Comparison of ENCODE assay signal across 21 cellular contexts in genomic region chr2:241908686-241909420, GRCh38. TPM values are rescaled to one million over a fixed set of nuclear protein-coding genes. Genes with fewer than 3 reads are reported as not detected.
DNase-seq lines count a peak whose midpoint lies in the region; ATAC-seq, FAIRE-seq and TF ChIP-seq lines count a peak whose summit lies in the region.
"Had no signal": no experiment of that assay in that cellular context is flagged by ENCODE, and none has a peak within 500 bp of the region (broad histone marks: within the 10 kb centered on the region; RNA-seq: fewer than 3 reads in every experiment).

No MANE protein-coding gene starts in this region.

- H3K4me3 ChIP-seq in right lobe of liver (no peak overlapping the region), pancreas (no peak overlapping the region)
- H3K4me3 ChIP-seq: SJSA1 had no signal

- peaks cover 10% of the 10 kb centered on the region for H3K36me3 Mint-ChIP-seq in T-helper 17 cell (ENCODE audit: low read depth)
- H3K36me3 Mint-ChIP-seq in activated naive CD4-positive, alpha-beta T cell treated with anti-CD3 and anti-CD28 coated beads for 36 hours (ENCODE audit: low read depth), result peaks cover 13% of the 10 kb centered on the region

- ATAC-seq in T-helper 17 cell, result no peak
- peak in 3 of 4 donors; percentile 18 to 34 (median 34) for ATAC-seq in right lobe of liver
- ATAC-seq in pancreas, result no peak
- no peak for ATAC-seq in SK-N-SH treated with all-trans-retinoic acid at 6 μM for 48 hours
- ATAC-seq in GM21528 (IDR thresholded peaks at IDR 0.05; ENCODE audit: low FRiP score, unreplicated experiment), result no peak
- ATAC-seq: HCT116, PC-3 had no signal

- peak overlapping the region; percentile 41 for H3K27ac Mint-ChIP-seq in T-helper 17 cell
- no peak overlapping the region for H3K27ac Mint-ChIP-seq in activated naive CD4-positive, alpha-beta T cell treated with anti-CD3 and anti-CD28 coated beads for 36 hours

- H3K4me3 Mint-ChIP-seq in T-helper 17 cell, result no peak overlapping the region
- no peak overlapping the region for H3K4me3 Mint-ChIP-seq in activated naive CD4-positive, alpha-beta T cell treated with anti-CD3 and anti-CD28 coated beads for 36 hours

- DNase-seq in D341Med (ENCODE audit: low spot score), result peak; percentile 6
- DNase-seq in T-helper 17 cell, result no peak
- DNase-seq in right lobe of liver, result peak in 1 of 3 donors; percentile 43
- DNase-seq in pancreas, result peak in 4 of 6 donors; percentile 10 to 54 (median 26)
- no peak for DNase-seq in activated naive CD4-positive, alpha-beta T cell treated with anti-CD3 and anti-CD28 coated beads for 36 hours
- DNase-seq in A172 (ENCODE audit: low spot score), result no peak
- DNase-seq: ACHN, AML-193, COR-L47, DMS153, KG1, NCI-H1436, NCI-H2029, NCI-H774, PC-3 had no signal

- intact Hi-C loops in right lobe of liver (cut with DNase I), result no loop called here
- intact Hi-C loops in pancreas (cut with DNase I), result no loop called here
- intact Hi-C loops in activated naive CD4-positive, alpha-beta T cell treated with anti-CD3 and anti-CD28 coated beads for 36 hours (cut with micrococcal nuclease), result no loop called here

- CTCF ChIA-PET in activated naive CD4-positive, alpha-beta T cell treated with anti-CD3 and anti-CD28 coated beads for 36 hours (lab: Charles Lee), result no interaction called here

- TF ChIP-seq POLR2A in right lobe of liver (IDR thresholded peaks at IDR 0.05), result no peak

- no peaks in the 10 kb centered on the region for H3K27me3 Mint-ChIP-seq in T-helper 17 cell
- no peaks in the 10 kb centered on the region for H3K27me3 Mint-ChIP-seq in activated naive CD4-positive, alpha-beta T cell treated with anti-CD3 and anti-CD28 coated beads for 36 hours (ENCODE audit: low read depth)

- H3K9me3 ChIP-seq in T-helper 17 cell (ENCODE audit: control insufficient read depth, low read length, poor library complexity, severe bottlenecking), result no peaks in the 10 kb centered on the region
- H3K9me3 ChIP-seq in right lobe of liver, result no peaks in the 10 kb centered on the region
- no peaks in the 10 kb centered on the region for H3K9me3 ChIP-seq in pancreas
- H3K9me3 ChIP-seq: SJSA1 had no signal

- no peaks in the 10 kb centered on the region for H3K9me3 Mint-ChIP-seq in activated naive CD4-positive, alpha-beta T cell treated with anti-CD3 and anti-CD28 coated beads for 36 hours

- H3K27ac ChIP-seq in right lobe of liver (no peak overlapping the region), pancreas (peak overlapping the region; percentile 12 to 86 (median 24))
- H3K27ac ChIP-seq: SJSA1 had no signal

- TF ChIP-seq CTCF in right lobe of liver (IDR thresholded peaks at IDR 0.05) (no peak), pancreas (IDR thresholded peaks at IDR 0.05) (no peak)

- H3K36me3 ChIP-seq in right lobe of liver (no peaks in the 10 kb centered on the region), pancreas (no peaks in the 10 kb centered on the region)
- H3K36me3 ChIP-seq: SJSA1 had no signal

- H3K27me3 ChIP-seq in right lobe of liver (no peaks in the 10 kb centered on the region), pancreas (no peaks in the 10 kb centered on the region)

- FAIRE-seq in pancreas (lab: Jason Lieb, UNC), result no peak

- 68% methylated on average over 8 of the region's 26 CpGs for WGBS in right lobe of liver (ENCODE audit: insufficient coverage, low coverage, low lambda C conversion rate, missing lambda C conversion rate)
- 86 to 93% methylated on average over 25 to 26 of the region's 26 CpGs for WGBS in pancreas, 2 donors

- H3K4me1 Mint-ChIP-seq in T-helper 17 cell, result peaks cover 7% of the 10 kb centered on the region
- H3K4me1 Mint-ChIP-seq in activated naive CD4-positive, alpha-beta T cell treated with anti-CD3 and anti-CD28 coated beads for 36 hours (ENCODE audit: low read depth), result no peaks in the 10 kb centered on the region

- H3K4me1 ChIP-seq in right lobe of liver, result peaks cover 0 to 8% (median 0%) of the 10 kb centered on the region in 4 donors
- H3K4me1 ChIP-seq in pancreas, result peaks cover 38 to 52% (median 45%) of the 10 kb centered on the region in 3 donors
- H3K4me1 ChIP-seq: SJSA1 had no signal

TF ChIP-seq in SK-N-SH treated with all-trans-retinoic acid at 6 μM for 48 hours, 23 proteins besides CTCF, POLR2A, EP300 and RAD21:
- no peak for TF ChIP-seq CSRNP3 (CRISPR knock-in tag; IDR thresholded peaks at IDR 0.05)
- TF ChIP-seq ISL1 (CRISPR knock-in tag; IDR thresholded peaks at IDR 0.05), result no peak
- TF ChIP-seq ZNF565 (CRISPR knock-in tag; conservative IDR thresholded peaks at IDR 0.05; ENCODE audit: low read depth), result no peak
- TF ChIP-seq ZC3H10 (CRISPR knock-in tag; IDR thresholded peaks at IDR 0.05), result no peak
- no peak for TF ChIP-seq BACH2 (CRISPR knock-in tag; IDR thresholded peaks at IDR 0.05; ENCODE audit: borderline replicate concordance)
- TF ChIP-seq TOX (CRISPR knock-in tag; IDR thresholded peaks at IDR 0.05; ENCODE audit: borderline replicate concordance), result no peak
- no peak for TF ChIP-seq CSDC2 (CRISPR knock-in tag; IDR thresholded peaks at IDR 0.05)
- no peak for TF ChIP-seq TCF4 (CRISPR knock-in tag; IDR thresholded peaks at IDR 0.05; ENCODE audit: borderline replicate concordance)
- TF ChIP-seq ZNF8 (CRISPR knock-in tag; IDR thresholded peaks at IDR 0.05), result no peak
- TF ChIP-seq CREB5 (CRISPR knock-in tag; IDR thresholded peaks at IDR 0.05; ENCODE audit: low read depth), result no peak
- no peak for TF ChIP-seq TSHZ2 (CRISPR knock-in tag; IDR thresholded peaks at IDR 0.05)
- TF ChIP-seq RARB (CRISPR knock-in tag; IDR thresholded peaks at IDR 0.05), result no peak
TF ChIP-seq in SK-N-SH treated with all-trans-retinoic acid at 6 μM for 48 hours: peak in this region for 0.

RNA-seq across cellular contexts. Expression of gene RTP5, which starts 39.3 kb away (rescaled TPM):
- total RNA-seq in T-helper 17 cell (under 1 TPM in 1 of 2 donors, not detected in 1; 0.12 TPM), right lobe of liver (not detected), pancreas (not detected)
- under 1 TPM; 0.02 to 0.19 TPM for polyA plus RNA-seq in pancreas
- not detected for total RNA-seq in activated naive CD4-positive, alpha-beta T cell treated with anti-CD3 and anti-CD28 coated beads for 36 hours
- total RNA-seq in A172 (2014; rRNA removed; shearing (Covaris generic)), result not detected in 2 replicates
- total RNA-seq: M059J, NCI-H460, PC-3, SJSA1 had no signal

RNA-seq across cellular contexts. Expression of gene PDCD1, which starts 50.2 kb away (rescaled TPM):
- total RNA-seq in T-helper 17 cell (10 to 100 TPM in 1 of 2 donors, 1 to 10 TPM in 1; 8.1 to 10.4 TPM), right lobe of liver (under 1 TPM in 3 of 6 experiments, not detected in 3; 0.19 to 0.61 (median 0.20) TPM), pancreas (under 1 TPM in 5 of 6 donors, not detected in 1; 0.14 to 0.63 (median 0.29) TPM)
- under 1 TPM; 0.09 to 0.23 TPM for polyA plus RNA-seq in pancreas
- 1 to 10 TPM; 6.9 to 8.3 TPM for total RNA-seq in activated naive CD4-positive, alpha-beta T cell treated with anti-CD3 and anti-CD28 coated beads for 36 hours
- 0.10 TPM in 1 of 2 replicates, not detected in the other for total RNA-seq in A172 (2014; rRNA removed; shearing (Covaris generic))
- total RNA-seq: M059J, NCI-H460, PC-3, SJSA1 had no signal

Comparison
In these comparisons a context has a peak if more than half of its experiments do, and no peak if none do; other contexts are left out.
1. DNase-seq: peak in D341Med (single experiment) and pancreas (4 of 6); none in T-helper 17 cell (0 of 3), activated naive CD4-positive, alpha-beta T cell treated with anti-CD3 and anti-CD28 coated beads for 36 hours (single experiment) and A172 (single experiment).
2. ATAC-seq: peak in right lobe of liver (3 of 4); none in T-helper 17 cell (single experiment), pancreas (0 of 4), SK-N-SH treated with all-trans-retinoic acid at 6 μM for 48 hours (single experiment) and GM21528 (single experiment).
3. H3K27ac ChIP-seq: peak in pancreas (4 of 4); none in right lobe of liver (0 of 3).